ENCODE assay signal across 10 cellular contexts in the genomic region with DNA sequence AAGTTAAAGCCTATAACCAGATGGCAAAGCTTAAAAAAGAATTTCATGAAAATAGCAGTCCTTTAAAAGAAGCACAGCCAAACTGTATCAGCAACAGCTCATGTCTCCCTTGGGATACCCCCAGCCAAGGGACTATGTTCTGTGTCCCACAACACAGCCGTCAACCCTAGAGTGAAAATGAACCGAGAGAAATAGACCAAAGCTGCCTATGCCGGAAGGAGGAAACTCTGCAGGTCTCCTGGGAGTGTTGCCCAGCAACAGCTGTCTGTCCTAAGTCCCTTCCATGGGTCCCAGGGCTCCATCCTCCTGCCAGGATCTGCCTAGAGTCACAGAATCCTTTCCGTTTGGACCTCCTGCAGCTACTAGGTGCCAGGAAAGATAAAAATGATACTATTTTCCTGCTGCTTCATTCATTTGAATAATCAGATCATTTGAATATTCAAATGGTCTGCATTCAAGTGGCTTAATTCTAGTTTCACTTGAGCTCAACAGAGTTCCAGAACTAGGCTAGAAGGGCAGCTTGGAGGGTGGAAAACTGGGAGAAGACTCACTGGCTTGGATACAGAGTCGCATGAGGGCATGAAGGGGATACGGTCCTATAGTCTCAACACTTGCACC. TPM values are rescaled to one million over a fixed set of nuclear protein-coding genes. Genes with fewer than 3 reads are reported as not detected.
DNase-seq lines count a peak whose midpoint lies in the region; ATAC-seq and TF ChIP-seq lines count a peak whose summit lies in the region.
"Had no signal": no experiment of that assay in that cellular context is flagged by ENCODE, and none has a peak within 500 bp of the region (broad histone marks: within the 10 kb centered on the region; RNA-seq: fewer than 3 reads in every experiment).

No MANE protein-coding gene starts in this region.

- ATAC-seq in GM18499 (IDR thresholded peaks at IDR 0.05; ENCODE audit: insufficient read depth, unreplicated experiment) (peak; percentile 55), GM21390 (IDR thresholded peaks at IDR 0.05; ENCODE audit: unreplicated experiment) (peak; percentile 74), HG03457 (IDR thresholded peaks at IDR 0.05; ENCODE audit: unreplicated experiment) (peak; percentile 82), left ventricle myocardium superior (peak; percentile 77)

- H3K27ac ChIP-seq in RWPE1, result no peak overlapping the region
- H3K27ac ChIP-seq: cardiac muscle cell had no signal

- intact Hi-C loops in left ventricle myocardium superior (cut with micrococcal nuclease), result no loop called here

- POLR2A ChIA-PET in RWPE1 (lab: Yijun Ruan, JAX; ENCODE audit: low non-redundant PET), result no interaction called here

- no peak for TF ChIP-seq CTCF in RWPE1 (conservative IDR thresholded peaks at IDR 0.05; ENCODE audit: low read depth)

- peak; percentile 61 for DNase-seq in left ventricle myocardium superior
- DNase-seq in stimulated activated CD4-positive, alpha-beta T cell treated with anti-CD3 and anti-CD28 coated beads, Interleukin-15, amount 100 ng/mL, for 24 hours, result no peak
- no peak for DNase-seq in RWPE1 (ENCODE audit: low spot score)
- no peak for DNase-seq in middle frontal gyrus (ENCODE audit: extremely low spot score, low spot score)
- DNase-seq in DMS53 treated with DMSO at 0.1 percent for 48 hours (lab: John Stamatoyannopoulos, UW; ENCODE audit: unreplicated experiment), result no peak
- DNase-seq: mesenchymal stem cell had no signal

- CTCF ChIA-PET in RWPE1 (lab: Yijun Ruan, JAX), result no interaction called here

RNA-seq across cellular contexts. Expression of gene TRANK1, which starts 53.1 kb away (rescaled TPM):
- total RNA-seq in left ventricle myocardium superior, result 6.6 TPM
